ENCODE assay signal across 31 cellular contexts in the genomic region with DNA sequence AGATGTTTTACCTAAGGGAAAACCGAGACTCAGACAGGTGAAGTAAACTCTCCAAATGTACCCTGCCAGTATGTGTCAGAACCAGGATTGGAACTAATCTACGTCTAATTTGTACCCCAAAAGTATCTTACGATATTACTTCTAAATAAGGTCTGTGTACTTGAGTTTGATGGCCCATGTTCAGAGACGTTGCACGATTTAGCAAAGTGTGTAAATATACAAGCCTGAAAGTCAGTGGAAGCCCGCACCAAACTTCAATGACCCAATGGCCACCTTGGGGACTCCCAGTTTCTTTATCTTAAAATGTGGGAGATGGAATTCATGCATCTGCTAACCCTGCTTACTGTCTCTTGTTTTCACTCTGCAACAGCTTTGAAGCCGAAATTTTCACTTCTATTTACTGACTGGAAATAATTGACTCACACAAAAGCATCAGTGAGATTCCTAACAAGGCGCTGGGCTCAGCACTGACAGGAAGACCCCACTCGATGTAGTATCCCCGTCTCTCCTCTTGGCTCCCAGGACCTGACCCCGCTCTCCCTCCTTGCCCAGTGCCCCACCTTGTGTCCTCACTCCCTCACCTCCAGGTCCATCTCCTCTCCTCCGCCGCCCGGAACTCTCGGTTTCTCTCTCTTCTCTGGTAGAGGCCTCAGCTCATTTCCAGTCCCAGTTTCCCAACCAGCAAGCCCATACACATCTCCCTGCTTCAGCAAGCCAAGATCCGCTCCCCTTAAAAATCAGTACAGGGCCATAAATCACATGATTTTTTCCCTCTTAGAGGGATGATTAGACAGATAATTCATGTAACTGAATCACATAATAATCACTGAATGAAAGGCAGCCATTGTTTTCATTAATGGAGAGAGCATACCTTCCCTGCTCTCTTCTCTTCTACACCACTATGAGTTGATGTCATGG. TPM values are rescaled to one million over a fixed set of nuclear protein-coding genes. Genes with fewer than 3 reads are reported as not detected.
"Had no signal": no experiment of that assay in that cellular context is flagged by ENCODE, and none has a peak within 500 bp of the region (broad histone marks: within the 10 kb centered on the region; RNA-seq: fewer than 3 reads in every experiment).

No MANE protein-coding gene starts in this region.

- H3K9me3 ChIP-seq: ovary, right lobe of liver, suprapubic skin, testis, tibial artery, transverse colon had no signal

- H3K4me3 ChIP-seq: neural progenitor cell, ovary, psoas muscle, right lobe of liver, sigmoid colon, suprapubic skin, testis, tibial artery, transverse colon, upper lobe of left lung, vagina had no signal

- H3K9ac ChIP-seq: neural progenitor cell, parathyroid adenoma had no signal

- H3K4me2 ChIP-seq: neural progenitor cell had no signal

- H3K27ac Mint-ChIP-seq: natural killer cell; nephron; neural progenitor cell; progenitor cell of endocrine pancreas; stimulated activated effector memory CD8-positive, alpha-beta T cell treated with anti-CD3 and anti-CD28 coated beads, Interleukin-12 subunit alpha, Interleukin-12 subunit beta, amount 100 ng/mL, for 72 hours; stimulated activated naive B cell treated with anti-CD40 and anti-IgM and Interleukin-4, amounts not matched to agents 10 μg/mL and 1 μg/mL and 100 μg/mL, for 72 hours; stimulated activated naive CD8-positive, alpha-beta T cell treated with anti-CD3 and anti-CD28 coated beads, Interleukin-15, Interleukin-2, amounts not matched to agents 100 ng/mL and 50 ng/mL, for 24 hours had no signal

- H3K27me3 ChIP-seq: ovary, right lobe of liver, sigmoid colon, suprapubic skin, testis, tibial artery, transverse colon, upper lobe of left lung, vagina had no signal

- H3K36me3 Mint-ChIP-seq: neural progenitor cell had no signal

- H3K27ac ChIP-seq: neural progenitor cell, ovary, parathyroid adenoma, psoas muscle, right lobe of liver, sigmoid colon, suprapubic skin, testis, tibial artery, transverse colon, upper lobe of left lung, vagina had no signal

- H3K36me3 ChIP-seq: neural progenitor cell, ovary, right lobe of liver, sigmoid colon, suprapubic skin, tibial artery, transverse colon, upper lobe of left lung, vagina had no signal

- H3K79me2 ChIP-seq: parathyroid adenoma had no signal

- FAIRE-seq: small intestine, urothelium cell line had no signal

- H3K4me3 Mint-ChIP-seq: natural killer cell; nephron; neural progenitor cell; stimulated activated effector memory CD8-positive, alpha-beta T cell treated with anti-CD3 and anti-CD28 coated beads, Interleukin-12 subunit alpha, Interleukin-12 subunit beta, amount 100 ng/mL, for 72 hours; stimulated activated naive B cell treated with anti-CD40 and anti-IgM and Interleukin-4, amounts not matched to agents 10 μg/mL and 1 μg/mL and 100 μg/mL, for 72 hours; stimulated activated naive CD8-positive, alpha-beta T cell treated with anti-CD3 and anti-CD28 coated beads, Interleukin-15, Interleukin-2, amounts not matched to agents 100 ng/mL and 50 ng/mL, for 24 hours had no signal

- H3K4me1 Mint-ChIP-seq: natural killer cell; stimulated activated naive B cell treated with anti-CD40 and anti-IgM and Interleukin-4, amounts not matched to agents 10 μg/mL and 1 μg/mL and 100 μg/mL, for 72 hours had no signal

- H3K4me1 ChIP-seq: neural progenitor cell, parathyroid adenoma, psoas muscle, right lobe of liver, sigmoid colon, suprapubic skin, testis, tibial artery, transverse colon, upper lobe of left lung, vagina had no signal

- DNase-seq: natural killer cell; occipital lobe; ovary; posterior cingulate gyrus; psoas muscle; right cardiac atrium; right lobe of liver; sigmoid colon; small intestine; stimulated activated CD4-positive, alpha-beta T cell treated with anti-CD3 and anti-CD28 coated beads, Interleukin-15, amount 100 ng/mL, for 24 hours; stimulated activated CD4-positive, alpha-beta T cell treated with anti-CD3 and anti-CD28 coated beads, Interleukin-2, amount 100 ng/mL, for 24 hours; stimulated activated CD4-positive, alpha-beta T cell treated with anti-CD3 and anti-CD28 coated beads, Interleukin-2, amount 100 ng/mL, for 48 hours; stimulated activated CD4-positive, alpha-beta T cell treated with anti-CD3 and anti-CD28 coated beads, Interleukin-4, amount 100 ng/mL, for 24 hours; stimulated activated naive B cell treated with anti-CD40 and anti-IgM and Interleukin-4, amounts not matched to agents 10 μg/mL and 1 μg/mL and 100 μg/mL, for 72 hours; stimulated activated naive CD4-positive, alpha-beta T cell treated with Interleukin-2 at 50 U/mL for 16 hours; substantia nigra; testis; tibial artery; transverse colon; upper lobe of left lung had no signal

- ATAC-seq: natural killer cell; psoas muscle; right cardiac atrium; right lobe of liver; stimulated activated effector memory CD8-positive, alpha-beta T cell treated with anti-CD3 and anti-CD28 coated beads, Interleukin-12 subunit alpha, Interleukin-12 subunit beta, amount 100 ng/mL, for 72 hours; stimulated activated naive B cell treated with anti-CD40 and anti-IgM and Interleukin-4, amounts not matched to agents 10 μg/mL and 1 μg/mL and 100 μg/mL, for 72 hours had no signal

- H2AFZ ChIP-seq: neural progenitor cell, parathyroid adenoma had no signal

RNA-seq across cellular contexts. Expression of gene ENPP6, which starts 42.8 kb away (rescaled TPM):
- total RNA-seq: osteoblast, progenitor cell of endocrine pancreas, suprapubic skin had no signal
- polyA plus RNA-seq: neural cell had no signal
